In genomic region chr9:12785251-12785880, GRCh38 we compare ENCODE assay signal across 10 cellular contexts. TPM values are rescaled to one million over a fixed set of nuclear protein-coding genes. Genes with fewer than 3 reads are reported as not detected.
A peak's percentile ranks its signal among the peaks of the same experiment; 100 is the strongest.
DNase-seq lines count a peak whose midpoint lies in the region; ATAC-seq and TF ChIP-seq lines count a peak whose summit lies in the region.
"Had no signal": no experiment of that assay in that cellular context is flagged by ENCODE, and none has a peak within 500 bp of the region (broad histone marks: within the 10 kb centered on the region; RNA-seq: fewer than 3 reads in every experiment).

No MANE protein-coding gene starts in this region.

- no peak for ATAC-seq in T-cell (replicated peaks in 1 of 4)

- no peak for TF ChIP-seq POLR2A in uterus (IDR thresholded peaks at IDR 0.05)

- no peak overlapping the region for H3K4me3 ChIP-seq in uterus

- no peaks in the 10 kb centered on the region for H3K9me3 ChIP-seq in uterus

- H3K4me1 ChIP-seq in uterus = peaks cover 5 to 7% of the 10 kb centered on the region in 2 donors

- H3K27me3 Mint-ChIP-seq in T-cell = no peaks in the 10 kb centered on the region

- peak; percentile 20 for DNase-seq in NK-92 treated with Interleukin-12 subunit alpha and Interleukin-12 subunit beta, amount 100 ng/mL, for 24 hours (lab: John Stamatoyannopoulos, UW)
- DNase-seq in NK-92 (lab: John Stamatoyannopoulos, UW; ENCODE audit: unreplicated experiment) (no peak), cerebellar cortex (ENCODE audit: low spot score) (peak; percentile 53), mucosa of gallbladder (ENCODE audit: low spot score) (peak; percentile 65), uterus (peak; percentile 56 to 76), NOMO-1 (lab: John Stamatoyannopoulos, UW; ENCODE audit: unreplicated experiment in 2 of 2) (no peak), T-cell (no peak), NOMO-1 treated with dmso at 0.1 percent for 144 hours (lab: John Stamatoyannopoulos, UW; ENCODE audit: unreplicated experiment) (no peak)
- DNase-seq: NCI-H1930, WERI-Rb-1 had no signal

- intact Hi-C loops in uterus (cut with DNase I; ENCODE audit: low total_unique reads) = no loop called here

- H3K9me3 Mint-ChIP-seq in T-cell = peaks cover 12 to 29% (median 24%) of the 10 kb centered on the region in 3 donors

- no peaks in the 10 kb centered on the region for H3K27me3 ChIP-seq in uterus

- TF ChIP-seq CTCF in uterus (IDR thresholded peaks at IDR 0.05) = no peak

- H3K36me3 ChIP-seq in uterus = no peaks in the 10 kb centered on the region
- H3K36me3 ChIP-seq: WERI-Rb-1 had no signal

- POLR2A ChIA-PET in T-cell (lab: Charles Lee) = interaction anchor here in 1 of 2 donors (0.6 kb wide), 1 partner anchor 11 kb away, joined by 4 read pairs; the partner anchor contains the start of gene LURAP1L

- no peak overlapping the region for H3K27ac Mint-ChIP-seq in T-cell

- CTCF ChIA-PET in T-cell (lab: Charles Lee) = no interaction called here

- H3K27ac ChIP-seq in uterus = peak overlapping the region; percentile 68 to 70
- H3K27ac ChIP-seq: WERI-Rb-1 had no signal

- H3K4me1 Mint-ChIP-seq in T-cell = no peaks in the 10 kb centered on the region

- no peaks in the 10 kb centered on the region for H3K36me3 Mint-ChIP-seq in T-cell

- no peak overlapping the region for H3K4me3 Mint-ChIP-seq in T-cell

RNA-seq across cellular contexts. Expression of gene LURAP1L, which starts 10.5 kb away (rescaled TPM):
- 25.2 TPM for total RNA-seq in mucosa of gallbladder
- 10 to 100 TPM in 2 of 4 donors, 1 to 10 TPM in 2; 1.5 to 15.6 (median 9.4) TPM for total RNA-seq in uterus
- not detected for total RNA-seq in T-cell

Comparison
In these comparisons a context has a peak if more than half of its experiments do, and no peak if none do; other contexts are left out.
1. DNase-seq: peak in NK-92 treated with Interleukin-12 subunit alpha and Interleukin-12 subunit beta, amount 100 ng/mL, for 24 hours (single experiment), cerebellar cortex (single experiment), mucosa of gallbladder (single experiment) and uterus (2 of 2); none in NK-92 (single experiment), NOMO-1 (0 of 2), T-cell (0 of 34) and NOMO-1 treated with dmso at 0.1 percent for 144 hours (single experiment).